In the genomic region with DNA sequence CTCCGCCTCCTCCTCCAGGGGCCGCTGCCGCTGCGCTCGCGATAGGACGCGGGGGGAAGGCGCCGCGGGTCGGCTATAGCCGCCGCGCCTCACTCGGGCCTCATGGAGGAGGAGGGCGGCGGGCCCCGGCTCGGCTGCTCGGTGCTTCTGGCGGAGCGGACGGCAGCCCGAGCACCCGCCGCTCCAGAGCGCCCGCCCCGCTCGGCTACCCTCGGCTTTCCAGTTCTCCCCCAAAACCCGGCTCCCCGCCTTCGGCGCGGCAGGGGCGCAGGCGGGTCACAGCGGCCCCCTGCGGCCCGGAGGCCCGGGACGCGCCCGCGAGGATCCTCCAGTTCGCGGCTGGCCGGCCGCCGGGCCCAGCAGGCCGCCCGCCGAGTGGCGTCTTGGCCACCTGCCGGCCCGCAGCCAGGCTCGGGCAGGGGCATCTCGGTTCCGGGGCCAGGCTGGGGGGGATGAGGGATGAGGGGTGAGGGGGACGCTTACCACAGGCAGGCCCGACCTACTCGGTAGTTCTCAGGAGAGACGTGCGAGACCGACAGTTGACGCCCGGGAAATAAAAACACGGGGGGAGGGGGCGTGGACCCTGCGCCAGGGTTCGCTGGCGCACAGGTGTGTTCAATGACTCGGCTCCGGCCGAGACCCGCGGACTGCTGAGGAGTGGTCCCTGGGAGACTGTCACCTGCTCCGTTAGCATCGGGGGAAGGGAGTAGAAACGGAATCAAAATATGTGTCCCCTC, we compare ENCODE assay signal across 8 cellular contexts. TPM values are rescaled to one million over a fixed set of nuclear protein-coding genes. Genes with fewer than 3 reads are reported as not detected.
DNase-seq lines count a peak whose midpoint lies in the region; ATAC-seq and TF ChIP-seq lines count a peak whose summit lies in the region.

Gene PAIP1 (minus strand): TSS at position 221 of the 737 bp plus-strand sequence. CDS start 231 bp downstream, outside the sequence.

- TF ChIP-seq CTCF in H9 (conservative IDR thresholded peaks at IDR 0.05) (peak; percentile 60), Loucy (conservative IDR thresholded peaks at IDR 0.05; ENCODE audit: low read length) (peak; percentile 64), omental fat pad (IDR thresholded peaks at IDR 0.05) (no peak), testis (IDR thresholded peaks at IDR 0.05) (peak; percentile 35 to 55 (median 53))

- H3T11ph ChIP-seq in H9 (ENCODE audit: low read length): no peak within 1 kb of the TSS

- TF ChIP-seq POLR2A in testis (IDR thresholded peaks at IDR 0.05): no peak

- H2BK120ac ChIP-seq in H9 (ENCODE audit: low read depth, low read length, poor library complexity, severe bottlenecking): peak within 1 kb of the TSS; percentile 92

- H2AK5ac ChIP-seq in H9 (ENCODE audit: insufficient read length, low read length): no peak within 1 kb of the TSS

- H4K8ac ChIP-seq in H9 (replicated peaks; ENCODE audit: insufficient read length, low read depth, low read length): no peak within 1 kb of the TSS

- H2BK20ac ChIP-seq in H9 (ENCODE audit: low read depth, low read length, poor library complexity, severe bottlenecking): no peak within 1 kb of the TSS

- H3K9me3 ChIP-seq in H9 (ENCODE audit: control insufficient read depth, low read depth, low read length) (no peaks in the 10 kb centered on the region), Loucy (ENCODE audit: insufficient read depth, low read depth, low read length) (no peaks in the 10 kb centered on the region), testis (no peaks in the 10 kb centered on the region)

- H3K27ac ChIP-seq in H9 (ENCODE audit: insufficient read length, low read depth, low read length) (peak within 1 kb of the TSS; percentile 14), testis (peak within 1 kb of the TSS; percentile 95 to 99)

- intact Hi-C loops in testis (cut with DNase I; ENCODE audit: low total_unique reads): no loop called here

- peak within 1 kb of the TSS; percentile 87 to 98 (median 98) for H3K27ac Mint-ChIP-seq in H9
- peak within 1 kb of the TSS; percentile 94 for H3K27ac Mint-ChIP-seq in activated naive CD4-positive, alpha-beta T cell treated with anti-CD3 and anti-CD28 coated beads, Interleukin-2, amount 10 ng/mL, durations not matched to agents 7 days and 5 days

- H2BK12ac ChIP-seq in H9 (ENCODE audit: insufficient read length, low read depth, low read length): no peak within 1 kb of the TSS

- H3K4me2 ChIP-seq in H9 (ENCODE audit: insufficient read depth, insufficient read length, low read length) (peak within 1 kb of the TSS; percentile 76), Loucy (ENCODE audit: low read depth, low read length, poor library complexity, severe bottlenecking) (peak within 1 kb of the TSS; percentile 98)

- WGBS in H9 (ENCODE audit: extremely low coverage, insufficient read length, low lambda C conversion rate): no CpG with 5 or more reads among the region's 82 CpGs
- 2% methylated on average over 48 to 56 of the region's 82 CpGs for WGBS in testis, 2 donors

- peak within 1 kb of the TSS; percentile 100 for H3K14ac ChIP-seq in H9 (ENCODE audit: insufficient read depth, low read length)

- H2BK5ac ChIP-seq in H9 (ENCODE audit: insufficient read length, low read length): peak within 1 kb of the TSS; percentile 90

- H3K9me2 ChIP-seq in Loucy (replicated peaks; ENCODE audit: low read depth, low read length): no peaks in the 10 kb centered on the region

- H3K36me3 Mint-ChIP-seq in H9 (ENCODE audit: insufficient read depth in 1 of 3, low read depth in 3 of 3): peaks cover 0 to 7% (median 2%) of the 10 kb centered on the region in 3 experiments; a peak in 4 of 7 replicates
- H3K36me3 Mint-ChIP-seq in activated naive CD4-positive, alpha-beta T cell treated with anti-CD3 and anti-CD28 coated beads, Interleukin-2, amount 10 ng/mL, durations not matched to agents 7 days and 5 days: peaks cover 7% of the 10 kb centered on the region

- DNase-seq in GM04504 (ENCODE audit: low read depth): peak; percentile 76
- peak; percentile 81 for DNase-seq in H9
- DNase-seq in SK-N-DZ (ENCODE audit: low spot score): peak; percentile 85
- peak; percentile 89 for DNase-seq in activated naive CD4-positive, alpha-beta T cell treated with anti-CD3 and anti-CD28 coated beads, Interleukin-2, amount 10 ng/mL, durations not matched to agents 7 days and 5 days
- DNase-seq in globus pallidus (ENCODE audit: low spot score): peak; percentile 76
- DNase-seq in omental fat pad (ENCODE audit: low spot score): peak; percentile 28
- peak; percentile 76 for DNase-seq in testis

- peak within 1 kb of the TSS; percentile 100 for H3K4me3 ChIP-seq in Loucy (ENCODE audit: low read length, poor library complexity, severe bottlenecking)
- H3K4me3 ChIP-seq in testis: peak within 1 kb of the TSS; percentile 82 to 93

- ATAC-seq in omental fat pad (ENCODE audit: low FRiP score): peak; percentile 93

- H3K4me1 Mint-ChIP-seq in H9: peaks cover 14 to 15% of the 10 kb centered on the region in 2 experiments
- H3K4me1 Mint-ChIP-seq in activated naive CD4-positive, alpha-beta T cell treated with anti-CD3 and anti-CD28 coated beads, Interleukin-2, amount 10 ng/mL, durations not matched to agents 7 days and 5 days: peaks cover 10% of the 10 kb centered on the region

- H3K27me3 Mint-ChIP-seq in H9 (ENCODE audit: low read depth): no peaks in the 10 kb centered on the region; the same call in 1 of the 2 replicates
- peaks cover 13% of the 10 kb centered on the region for H3K27me3 Mint-ChIP-seq in activated naive CD4-positive, alpha-beta T cell treated with anti-CD3 and anti-CD28 coated beads, Interleukin-2, amount 10 ng/mL, durations not matched to agents 7 days and 5 days

- H3K4me3 Mint-ChIP-seq in H9: peak within 1 kb of the TSS; percentile 80 to 92
- peak within 1 kb of the TSS; percentile 87 for H3K4me3 Mint-ChIP-seq in activated naive CD4-positive, alpha-beta T cell treated with anti-CD3 and anti-CD28 coated beads, Interleukin-2, amount 10 ng/mL, durations not matched to agents 7 days and 5 days

- H4K91ac ChIP-seq in H9 (ENCODE audit: insufficient read length, low read depth, low read length): peak within 1 kb of the TSS; percentile 85

- H3K27me3 ChIP-seq in H9 (ENCODE audit: insufficient read depth, low read length): no peaks in the 10 kb centered on the region
- no peaks in the 10 kb centered on the region for H3K27me3 ChIP-seq in Loucy (ENCODE audit: insufficient read depth, low read length, poor library complexity, severe bottlenecking)
- H3K27me3 ChIP-seq in testis: no peaks in the 10 kb centered on the region

- CTCF ChIA-PET in activated naive CD4-positive, alpha-beta T cell treated with anti-CD3 and anti-CD28 coated beads, Interleukin-2, amount 10 ng/mL, durations not matched to agents 7 days and 5 days (lab: Charles Lee): no interaction called here

- no peak within 1 kb of the TSS for H3K56ac ChIP-seq in H9 (ENCODE audit: insufficient read length, low read depth, low read length)

- peak within 1 kb of the TSS; percentile 100 for H3K18ac ChIP-seq in H9 (ENCODE audit: insufficient read length, low read depth, low read length)

- no peak within 1 kb of the TSS for H3K23ac ChIP-seq in H9 (ENCODE audit: insufficient read length, low read depth, low read length)

- 0 out of 2 replicates have a peak, but pooled peaks cover 2% of the 10 kb centered on the region for H3K4me1 ChIP-seq in H9 (ENCODE audit: insufficient read depth, low read length)
- H3K4me1 ChIP-seq in Loucy (ENCODE audit: insufficient read depth, low read length, poor library complexity, severe bottlenecking): peaks cover 46% of the 10 kb centered on the region
- H3K4me1 ChIP-seq in testis: peaks cover 12% of the 10 kb centered on the region

- H2AFZ ChIP-seq in H9 (ENCODE audit: low read length) (peak within 1 kb of the TSS; percentile 86), Loucy (ENCODE audit: low read length) (peak within 1 kb of the TSS; percentile 98)

- no peaks in the 10 kb centered on the region for H3F3A ChIP-seq in Loucy (ENCODE audit: low read depth)

- peaks cover 0 to 2% of the 10 kb centered on the region in 2 experiments; a peak in 1 of 5 replicates for H3K9me3 Mint-ChIP-seq in H9
- no peaks in the 10 kb centered on the region for H3K9me3 Mint-ChIP-seq in activated naive CD4-positive, alpha-beta T cell treated with anti-CD3 and anti-CD28 coated beads, Interleukin-2, amount 10 ng/mL, durations not matched to agents 7 days and 5 days

- no peaks in the 10 kb centered on the region for H3K79me1 ChIP-seq in H9 (ENCODE audit: insufficient read depth, low read depth, low read length, poor library complexity, severe bottlenecking)

- H3K4ac ChIP-seq in H9 (ENCODE audit: low read depth, low read length): peak within 1 kb of the TSS; percentile 99; the same call in 1 of the 2 replicates

- H3K79me2 ChIP-seq in H9 (ENCODE audit: insufficient read depth, low read length): peaks cover 18% of the 10 kb centered on the region; the same call in 1 of the 2 replicates
- H3K79me2 ChIP-seq in Loucy (ENCODE audit: insufficient read depth, low read length): peaks cover 44% of the 10 kb centered on the region

- H3K9ac ChIP-seq in H9 (ENCODE audit: extremely low read depth, insufficient read length, low read length) (peak within 1 kb of the TSS; percentile 98), Loucy (ENCODE audit: low read depth, low read length, poor library complexity, severe bottlenecking) (peak within 1 kb of the TSS; percentile 97)

- H4K5ac ChIP-seq in H9 (ENCODE audit: insufficient read length, low read depth, low read length): peak within 1 kb of the TSS; percentile 94

- H4K20me1 ChIP-seq in H9 (ENCODE audit: control insufficient read depth, insufficient read depth, insufficient read length) (no peaks in the 10 kb centered on the region), Loucy (ENCODE audit: insufficient read depth, low read length, poor library complexity, severe bottlenecking) (peaks cover 36% of the 10 kb centered on the region)

- H3K36me3 ChIP-seq in Loucy (ENCODE audit: insufficient read depth, low read length) (peaks cover 5% of the 10 kb centered on the region), testis (ENCODE audit: low read depth, missing control alignments) (no peaks in the 10 kb centered on the region)

- no peak within 1 kb of the TSS for H2BK15ac ChIP-seq in H9 (ENCODE audit: low read depth, low read length)

- H3K23me2 ChIP-seq in H9 (ENCODE audit: insufficient read length, low read depth, low read length, poor library complexity, severe bottlenecking): peaks cover 8% of the 10 kb centered on the region

RNA-seq across cellular contexts. Expression of gene PAIP1, which starts in this region (rescaled TPM):
- total RNA-seq in H9 (2021) (87.9 and 92.9 TPM in 2 replicates), omental fat pad (10 to 100 TPM; 75.2 to 99.5 (median 79.3) TPM), testis (100 to 1,000 TPM; 103 to 117 TPM)
- polyA plus RNA-seq in SK-N-DZ (2014; cell fraction: cytosol; rRNA removed): 151 and 177 TPM in 2 replicates
- polyA plus RNA-seq in SK-N-DZ (2014; cell fraction: nucleus; rRNA removed): 124 and 129 TPM in 2 replicates
- polyA plus RNA-seq in testis (ENCODE audit: insufficient read depth, low read depth, low replicate concordance): 135 TPM

Comparison
In these comparisons a context has a peak if more than half of its experiments do, and no peak if none do; other contexts are left out.
1. Peak in every context shown above with its lines: DNase-seq, ATAC-seq, H3K4me3 ChIP-seq and H3K27ac ChIP-seq.
2. DNase-seq: peak in every context shown above with its lines; median percentile 89 in activated naive CD4-positive, alpha-beta T cell treated with anti-CD3 and anti-CD28 coated beads, Interleukin-2, amount 10 ng/mL, durations not matched to agents 7 days and 5 days; 85 in SK-N-DZ; 81 in H9; 76 in GM04504; 76 in globus pallidus; 76 in testis; 28 in omental fat pad.
3. CTCF ChIP-seq: peak in H9 (single experiment), Loucy (single experiment) and testis (3 of 3); none in omental fat pad (0 of 3).